22 cellular contexts compared by ENCODE assay signal in the genomic region with DNA sequence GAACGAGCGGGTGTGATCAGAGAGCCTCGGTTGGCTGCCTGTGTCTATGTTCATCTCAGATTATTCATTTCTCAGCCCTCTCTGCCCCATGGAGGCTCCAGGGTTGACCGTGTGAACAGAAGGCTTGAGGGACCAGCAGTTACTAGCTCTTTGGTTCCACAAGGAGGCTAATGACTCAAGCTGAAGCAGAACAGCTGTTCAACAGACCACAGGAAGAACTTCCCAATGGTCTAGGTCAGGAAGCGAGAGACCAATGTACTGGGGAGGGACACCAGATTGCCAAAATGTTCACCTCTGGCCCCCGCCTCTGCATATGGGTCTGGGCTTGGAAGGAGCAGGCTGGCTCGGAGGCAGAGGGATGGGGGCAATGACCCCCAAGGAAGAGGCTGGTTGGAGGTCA. TPM values are rescaled to one million over a fixed set of nuclear protein-coding genes. Genes with fewer than 3 reads are reported as not detected.
"Had no signal": no experiment of that assay in that cellular context is flagged by ENCODE, and none has a peak within 500 bp of the region (broad histone marks: within the 10 kb centered on the region; RNA-seq: fewer than 3 reads in every experiment).

No MANE protein-coding gene starts in this region.

- H3K4me3 ChIP-seq: coronary artery, esophagus muscularis mucosa, lung, right atrium auricular region, skin epidermis, transverse colon had no signal

- H3K4me2 ChIP-seq: SK-N-SH had no signal

- H3K9me3 ChIP-seq: esophagus muscularis mucosa, right atrium auricular region, SK-N-SH, transverse colon had no signal

- H3K9me3 Mint-ChIP-seq: naive thymus-derived CD4-positive, alpha-beta T cell; T-cell had no signal

- H3K4me3 Mint-ChIP-seq: naive thymus-derived CD4-positive, alpha-beta T cell; T-cell had no signal

- H3K27me3 Mint-ChIP-seq: naive thymus-derived CD4-positive, alpha-beta T cell; progenitor cell of endocrine pancreas; T-cell had no signal

- H3K27ac Mint-ChIP-seq: progenitor cell of endocrine pancreas had no signal

- DNase-seq: activated CD4-positive, alpha-beta T cell treated with anti-CD3 and anti-CD28 coated beads for 1 hour; activated CD4-positive, alpha-beta T cell treated with anti-CD3 and anti-CD28 coated beads, Interleukin-2, amount 50 U/mL, for 4 hours; activated naive CD4-positive, alpha-beta T cell treated with anti-CD3 and anti-CD28 coated beads, Interleukin-2, amount 50 U/mL, for 16 hours; activated T-cell treated with anti-CD3 and anti-CD28 coated beads for 4 hours; amniotic stem cell; caudate nucleus; glutamatergic neuron; naive thymus-derived CD4-positive, alpha-beta T cell; occipital lobe; SK-N-SH; stimulated activated CD4-positive, alpha-beta T cell treated with anti-CD3 and anti-CD28 coated beads, Interleukin-4, amount 100 ng/mL, for 4 hours; stimulated activated CD8-positive, alpha-beta memory T cell treated with anti-CD3 and anti-CD28 coated beads, Interleukin-4, amount 100 ng/mL, for 48 hours; stimulated activated naive CD8-positive, alpha-beta T cell treated with anti-CD3 and anti-CD28 coated beads, Interleukin-15, Interleukin-2, amounts not matched to agents 100 U/mL and 50 U/mL, for 24 hours; T-cell; T1000; transverse colon had no signal

- H3K9ac ChIP-seq: SK-N-SH had no signal

- H3K9me2 ChIP-seq: SK-N-SH had no signal

- ATAC-seq: naive thymus-derived CD4-positive, alpha-beta T cell; stimulated activated naive CD8-positive, alpha-beta T cell treated with anti-CD3 and anti-CD28 coated beads, Interleukin-15, Interleukin-2, amounts not matched to agents 100 U/mL and 50 U/mL, for 24 hours; T-cell had no signal

- H3K27me3 ChIP-seq: esophagus muscularis mucosa, right atrium auricular region, transverse colon had no signal

- H3K27ac ChIP-seq: coronary artery, right atrium auricular region, transverse colon had no signal

RNA-seq across cellular contexts. Expression of gene PDE2A, which starts 14.7 kb away (rescaled TPM):
- polyA plus RNA-seq: naive thymus-derived CD4-positive, alpha-beta T cell had no signal
